Comparison of ENCODE assay signal across 26 cellular contexts in the genomic region with DNA sequence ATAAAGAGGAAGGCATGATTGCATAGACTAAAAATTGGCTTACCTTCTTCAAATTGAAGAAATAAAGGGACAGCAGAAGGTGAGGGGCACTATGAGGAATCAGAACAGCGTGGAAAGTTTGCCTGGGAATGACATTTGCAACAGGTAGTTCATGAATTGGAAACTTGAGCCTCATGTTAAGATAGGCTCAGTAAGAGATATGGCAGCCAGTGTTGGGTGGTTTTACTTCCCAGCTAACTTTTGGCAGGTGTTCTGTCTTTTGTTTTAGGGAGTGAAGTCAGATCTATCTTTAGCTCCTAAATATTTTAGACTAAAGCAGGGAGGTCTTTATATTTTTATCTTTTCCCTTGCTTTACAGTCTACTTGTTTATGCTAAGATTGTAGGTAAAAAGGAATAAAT.
DNase-seq lines count a peak whose midpoint lies in the region; ATAC-seq and TF ChIP-seq lines count a peak whose summit lies in the region.
"Had no signal": no experiment of that assay in that cellular context is flagged by ENCODE, and none has a peak within 500 bp of the region (broad histone marks: within the 10 kb centered on the region; RNA-seq: fewer than 3 reads in every experiment).

No MANE protein-coding gene starts in this region.

- WGBS in smooth muscle cell (ENCODE audit: low lambda C conversion rate), result 97% methylated on average over 1 of the region's 1 CpG

- DNase-seq in NCI-H1105 treated with DMSO at 0.1 percent for 48 hours (lab: John Stamatoyannopoulos, UW), result peak; percentile 23
- no peak for DNase-seq in NCI-H1105 (lab: John Stamatoyannopoulos, UW)
- DNase-seq in chondrocyte (ENCODE audit: low spot score), result no peak
- DNase-seq in left ventricle myocardium superior, result no peak
- no peak for DNase-seq in smooth muscle cell (lab: John Stamatoyannopoulos, UW; ENCODE audit: unreplicated experiment)
- no peak for DNase-seq in COR-L47 (lab: John Stamatoyannopoulos, UW)
- DNase-seq: activated CD4-positive, alpha-beta T cell treated with anti-CD3 and anti-CD28 coated beads, Interleukin-2, amount 50 U/mL, for 48 hours; activated gamma-delta T cell; caudate nucleus; CD4-positive, alpha-beta memory T cell; DMS53; foreskin keratinocyte; GF-D8; HFFc6; NCI-H1092 treated with DMSO at 0.1 percent for 48 hours; NCI-H2081; NCI-H510A; occipital lobe; retina; SK-N-SH; stomach had no signal

- TF ChIP-seq CTCF in chondrocyte (IDR thresholded peaks at IDR 0.05) (no peak), smooth muscle cell (IDR thresholded peaks at IDR 0.05; ENCODE audit: borderline replicate concordance, insufficient read depth, poor library complexity, severe bottlenecking) (no peak)

- no peaks in the 10 kb centered on the region for H3K36me3 ChIP-seq in smooth muscle cell (ENCODE audit: low read depth)
- H3K36me3 ChIP-seq: stomach had no signal

- peaks cover 31% of the 10 kb centered on the region for H3K4me1 Mint-ChIP-seq in chondrocyte (ENCODE audit: low read depth)

- ATAC-seq in left ventricle myocardium superior, result peak; percentile 95
- ATAC-seq in HG03354 (IDR thresholded peaks at IDR 0.05; ENCODE audit: poor library complexity, severe bottlenecking, unreplicated experiment), result no peak
- no peak for ATAC-seq in HG02610 (IDR thresholded peaks at IDR 0.05; ENCODE audit: unreplicated experiment)
- ATAC-seq: foreskin keratinocyte had no signal

- intact Hi-C loops in left ventricle myocardium superior (cut with micrococcal nuclease), result no loop called here

- peaks cover 4% of the 10 kb centered on the region for H4K20me1 ChIP-seq in smooth muscle cell (ENCODE audit: low read depth)

- peak overlapping the region; percentile 100 for H3K27ac ChIP-seq in smooth muscle cell (ENCODE audit: low read depth)
- H3K27ac ChIP-seq: 22Rv1, foreskin keratinocyte, stomach had no signal

- H3K9me3 Mint-ChIP-seq in chondrocyte (ENCODE audit: low read depth), result no peaks in the 10 kb centered on the region
- H3K9me3 Mint-ChIP-seq: CD4-positive, alpha-beta memory T cell; HFFc6; T-helper 2 cell treated with Interferon-gamma antibody and Interleukin-4, amounts not matched to agents 5 μg/mL and 100 μg/mL, for 36 hours; type B pancreatic cell had no signal

- peaks cover 6% of the 10 kb centered on the region for H3F3A ChIP-seq in smooth muscle cell (ENCODE audit: low read depth)

- H3K4me2 ChIP-seq in smooth muscle cell, result no peak overlapping the region
- H3K4me2 ChIP-seq: SK-N-SH had no signal

- H3K4me1 ChIP-seq in smooth muscle cell (ENCODE audit: low read depth), result peaks cover 8% of the 10 kb centered on the region

- H3K9ac ChIP-seq in smooth muscle cell (ENCODE audit: low read depth), result no peak overlapping the region
- H3K9ac ChIP-seq: SK-N-SH had no signal

- H3K4me3 ChIP-seq in smooth muscle cell, result no peak overlapping the region
- H3K4me3 ChIP-seq: stomach had no signal

- peak overlapping the region; percentile 17 for H3K27ac Mint-ChIP-seq in chondrocyte (ENCODE audit: unreplicated experiment)
- H3K27ac Mint-ChIP-seq: CD4-positive, alpha-beta memory T cell; T-helper 2 cell treated with Interferon-gamma antibody and Interleukin-4, amounts not matched to agents 5 μg/mL and 100 μg/mL, for 36 hours; type B pancreatic cell had no signal

- no peak overlapping the region for H3K4me3 Mint-ChIP-seq in chondrocyte (ENCODE audit: unreplicated experiment)
- H3K4me3 Mint-ChIP-seq: CD4-positive, alpha-beta memory T cell; T-helper 2 cell treated with Interferon-gamma antibody and Interleukin-4, amounts not matched to agents 5 μg/mL and 100 μg/mL, for 36 hours; type B pancreatic cell had no signal

- peaks cover 12% of the 10 kb centered on the region for H3K79me2 ChIP-seq in smooth muscle cell (ENCODE audit: low read depth)

- peaks cover 2% of the 10 kb centered on the region for H3K36me3 Mint-ChIP-seq in chondrocyte (ENCODE audit: low read depth)

- H3K9me3 ChIP-seq in smooth muscle cell (replicated peaks; ENCODE audit: low read depth), result no peaks in the 10 kb centered on the region
- H3K9me3 ChIP-seq: SK-N-SH, stomach had no signal

- no peaks in the 10 kb centered on the region for H3K27me3 ChIP-seq in smooth muscle cell (ENCODE audit: low read depth)
- H3K27me3 ChIP-seq: foreskin keratinocyte, stomach had no signal

- no peaks in the 10 kb centered on the region for H3K27me3 Mint-ChIP-seq in chondrocyte (ENCODE audit: low read depth)
- H3K27me3 Mint-ChIP-seq: CD4-positive, alpha-beta memory T cell; type B pancreatic cell had no signal

- H2AFZ ChIP-seq in smooth muscle cell (ENCODE audit: low read depth), result no peak overlapping the region
